ENCODE assay signal across 28 cellular contexts in genomic region chr15:39302936-39303335, GRCh38.
DNase-seq lines count a peak whose midpoint lies in the region; ATAC-seq, FAIRE-seq and TF ChIP-seq lines count a peak whose summit lies in the region.
"Had no signal": no experiment of that assay in that cellular context is flagged by ENCODE, and none has a peak within 500 bp of the region (broad histone marks: within the 10 kb centered on the region; RNA-seq: fewer than 3 reads in every experiment).

No MANE protein-coding gene starts in this region.

- peak overlapping the region; percentile 94 for H2BK12ac ChIP-seq in trophoblast cell (ENCODE audit: low read length)

- H3K9ac ChIP-seq in K562 (ENCODE audit: insufficient read depth in 1 of 2, low read depth in 2 of 2, low read length in 2 of 2): no peak overlapping the region
- H3K9ac ChIP-seq in trophoblast cell (ENCODE audit: low read length): no peak overlapping the region
- H3K9ac ChIP-seq: BLaER1 had no signal

- no peak overlapping the region for H3K23ac ChIP-seq in trophoblast cell (ENCODE audit: low read length)

- H3K9me3 ChIP-seq in K562 (replicated peaks; ENCODE audit: control insufficient read depth, insufficient read depth, low read depth, low read length): no peaks in the 10 kb centered on the region
- H3K9me3 ChIP-seq in trophoblast cell (ENCODE audit: insufficient read depth, low read depth, low read length): no peaks in the 10 kb centered on the region
- H3K9me3 ChIP-seq: BLaER1, SJCRH30 had no signal

- H3K9me3 Mint-ChIP-seq in stimulated activated naive CD8-positive, alpha-beta T cell treated with anti-CD3 and anti-CD28 coated beads, Interleukin-15, amount 100 ng/mL, for 72 hours: peaks cover 0 to 5% of the 10 kb centered on the region in 2 donors

- peaks cover 45% of the 10 kb centered on the region for H3K27me3 Mint-ChIP-seq in stimulated activated naive CD8-positive, alpha-beta T cell treated with anti-CD3 and anti-CD28 coated beads, Interleukin-15, amount 100 ng/mL, for 72 hours

- no peak overlapping the region for H3K18ac ChIP-seq in trophoblast cell (ENCODE audit: low read length)

- DNase-seq in EH (ENCODE audit: low read depth) (peak; percentile 80), M059J (ENCODE audit: low read depth) (peak; percentile 56), K562 (ENCODE audit: extremely low read depth in 1 of 4, low spot score in 3 of 4) (no peak), trophoblast cell (no peak), kidney glomerular epithelial cell (lab: John Stamatoyannopoulos, UW) (no peak), cardiac septum (ENCODE audit: low spot score) (no peak)
- DNase-seq in stimulated activated naive CD8-positive, alpha-beta T cell treated with anti-CD3 and anti-CD28 coated beads, Interleukin-15, amount 100 ng/mL, for 72 hours: no peak
- DNase-seq: CD4-positive, CD25-positive, alpha-beta regulatory T cell; DMS153; DND-41; GOT3; HCEC 1CT; Karpas-422; MV-4-11; NCI-H1105 treated with DMSO at 0.1 percent for 48 hours; NCI-H146; NCI-H1930; NCI-H2107; NCI-H446; NCI-H524 treated with DMSO at 0.1 percent for 48 hours; NCI-H774; SJCRH30 had no signal

- WGBS in K562 (ENCODE audit: insufficient coverage, low coverage, missing lambda C conversion rate): 0% methylated on average over 1 of the region's 2 CpGs
- WGBS in trophoblast cell (ENCODE audit: extremely low coverage, insufficient coverage, insufficient read length): no CpG with 5 or more reads among the region's 2 CpGs

- CTCF ChIA-PET in K562 (lab: Yijun Ruan, JAX; ENCODE audit: low intra/inter-chr PET ratio): no interaction called here

- no peak overlapping the region for H3K4ac ChIP-seq in trophoblast cell (ENCODE audit: low read depth, low read length)

- no peak for TF ChIP-seq CTCF in K562 (IDR thresholded peaks at IDR 0.05 in 2 of 3, conservative IDR thresholded peaks at IDR 0.05 in 1 of 3; ENCODE audit: insufficient read depth in 2 of 3, low read depth in 1 of 3, low read length in 3 of 3)

- H3K4me1 ChIP-seq in K562 (replicated peaks in 1 of 2; ENCODE audit: control insufficient read depth in 2 of 2, insufficient read depth in 2 of 2, low read length in 2 of 2): no peaks in the 10 kb centered on the region
- H3K4me1 ChIP-seq in trophoblast cell (ENCODE audit: control insufficient read depth in 1 of 2, insufficient read depth in 2 of 2, low read length in 2 of 2): peaks cover 9% of the 10 kb centered on the region in 2 experiments
- H3K4me1 ChIP-seq: BLaER1 had no signal

- TF ChIP-seq POLR2A in K562 (conservative IDR thresholded peaks at IDR 0.05): no peak

- TF ChIP-seq EP300 in K562 (IDR thresholded peaks at IDR 0.05; ENCODE audit: low read length): no peak

- no peak overlapping the region for H2BK5ac ChIP-seq in trophoblast cell (ENCODE audit: low read depth, low read length, poor library complexity)

- peak overlapping the region; percentile 66 for H2BK120ac ChIP-seq in trophoblast cell (ENCODE audit: insufficient read depth, low read length, poor library complexity)

- POLR2A ChIA-PET in K562 (lab: Yijun Ruan, JAX): no interaction called here

- H3K4me3 Mint-ChIP-seq in stimulated activated naive CD8-positive, alpha-beta T cell treated with anti-CD3 and anti-CD28 coated beads, Interleukin-15, amount 100 ng/mL, for 72 hours: no peak overlapping the region
- H3K4me3 Mint-ChIP-seq: CD4-positive, CD25-positive, alpha-beta regulatory T cell had no signal

- H3K36me3 ChIP-seq in K562 (ENCODE audit: control insufficient read depth, insufficient read depth, low read length): no peaks in the 10 kb centered on the region
- H3K36me3 ChIP-seq in trophoblast cell (ENCODE audit: control insufficient read depth in 1 of 2, insufficient read depth in 2 of 2, low read length in 2 of 2): no peaks in the 10 kb centered on the region
- H3K36me3 ChIP-seq: BLaER1, SJCRH30 had no signal

- H3K79me1 ChIP-seq in trophoblast cell (ENCODE audit: low read length): peaks cover 19% of the 10 kb centered on the region

- H3K27me3 ChIP-seq in K562 (ENCODE audit: control insufficient read depth in 2 of 2, insufficient read depth in 2 of 2, low read length in 2 of 2) (no peaks in the 10 kb centered on the region), trophoblast cell (ENCODE audit: insufficient read depth, low read length) (no peaks in the 10 kb centered on the region)
- H3K27me3 ChIP-seq: BLaER1, SJCRH30 had no signal

- FAIRE-seq in K562 (lab: Jason Lieb, UNC): peak; percentile 48
- FAIRE-seq: GM18507, RCC 7860 had no signal

- in situ Hi-C loops in K562 (cut with MboI): no loop called here

- peak overlapping the region; percentile 19 for H4K8ac ChIP-seq in trophoblast cell (ENCODE audit: low read depth, low read length)

- BruUV-seq in K562 (replicated peaks; lab: Mats Ljungman, UMichigan): no TSS peak

- H3K27ac Mint-ChIP-seq in stimulated activated naive CD8-positive, alpha-beta T cell treated with anti-CD3 and anti-CD28 coated beads, Interleukin-15, amount 100 ng/mL, for 72 hours: no peak overlapping the region
- H3K27ac Mint-ChIP-seq: CD4-positive, CD25-positive, alpha-beta regulatory T cell had no signal

- intact Hi-C loops in K562 (cut with micrococcal nuclease) (no loop called here), cardiac septum (cut with DNase I) (no loop called here)

- no peaks in the 10 kb centered on the region for H3K9me1 ChIP-seq in K562 (ENCODE audit: control insufficient read depth, insufficient read depth, low read length)

- H3K27ac ChIP-seq in K562 (ENCODE audit: extremely low read depth, low read depth, low read length): no peak overlapping the region
- H3K27ac ChIP-seq in trophoblast cell (ENCODE audit: low read depth, low read length): no peak overlapping the region
- H3K27ac ChIP-seq: BLaER1, HL-60, SJCRH30 had no signal

- H2AFZ ChIP-seq in K562 (ENCODE audit: low read depth, low read length): no peak overlapping the region
- H2AFZ ChIP-seq in trophoblast cell (ENCODE audit: insufficient read depth, low read length, poor library complexity): no peak overlapping the region

- H4K12ac ChIP-seq in trophoblast cell (ENCODE audit: low read depth, low read length): no peak overlapping the region

- no peak overlapping the region for H3K14ac ChIP-seq in trophoblast cell (ENCODE audit: low read length)

- H2AK5ac ChIP-seq in trophoblast cell (ENCODE audit: low read length): no peak overlapping the region

- H3K4me2 ChIP-seq in K562 (ENCODE audit: insufficient read depth, low read length) (no peak overlapping the region), trophoblast cell (ENCODE audit: low read length) (no peak overlapping the region)
- H3K4me2 ChIP-seq: BLaER1 had no signal

- no peaks in the 10 kb centered on the region for H3K4me1 Mint-ChIP-seq in stimulated activated naive CD8-positive, alpha-beta T cell treated with anti-CD3 and anti-CD28 coated beads, Interleukin-15, amount 100 ng/mL, for 72 hours
- H3K4me1 Mint-ChIP-seq: CD4-positive, CD25-positive, alpha-beta regulatory T cell had no signal

- TF ChIP-seq RAD21 in K562 (CRISPR knock-in tag; conservative IDR thresholded peaks at IDR 0.05 in 1 of 2, IDR thresholded peaks at IDR 0.05 in 1 of 2): no peak

- H4K91ac ChIP-seq in trophoblast cell (ENCODE audit: low read depth, low read length): peak overlapping the region; percentile 55

- ATAC-seq in K562: no peak
- ATAC-seq in HG03432 (IDR thresholded peaks at IDR 0.05; ENCODE audit: unreplicated experiment): no peak
- ATAC-seq in stimulated activated naive CD8-positive, alpha-beta T cell treated with anti-CD3 and anti-CD28 coated beads, Interleukin-15, amount 100 ng/mL, for 72 hours: no peak
- ATAC-seq: Right ventricle myocardium inferior had no signal

- H3K4me3 ChIP-seq in K562: no peak overlapping the region
- no peak overlapping the region for H3K4me3 ChIP-seq in trophoblast cell (ENCODE audit: low read depth, low read length)
- H3K4me3 ChIP-seq: BLaER1, SJCRH30 had no signal

- no peaks in the 10 kb centered on the region for H3K79me2 ChIP-seq in K562 (ENCODE audit: control insufficient read depth, insufficient read depth, low read length)
- H3K79me2 ChIP-seq in trophoblast cell (ENCODE audit: control insufficient read depth, insufficient read depth, low read length, poor library complexity): peaks cover 2% of the 10 kb centered on the region

- no peaks in the 10 kb centered on the region for H4K20me1 ChIP-seq in K562 (replicated peaks; ENCODE audit: control insufficient read depth, insufficient read depth, low read length)
- H4K20me1 ChIP-seq: BLaER1 had no signal

TF ChIP-seq in K562, 482 proteins besides CTCF, POLR2A, EP300 and RAD21 (continues in another document):
- TF ChIP-seq ZNF124 (CRISPR knock-in tag; IDR thresholded peaks at IDR 0.05) (no peak), HINFP (tag; conservative IDR thresholded peaks at IDR 0.05; ENCODE audit: low read depth) (no peak)

Comparison
In these comparisons a context has a peak if more than half of its experiments do, and no peak if none do; other contexts are left out.
1. DNase-seq: peak in EH (single experiment) and M059J (single experiment); none in K562 (0 of 4), trophoblast cell (0 of 2), kidney glomerular epithelial cell (single experiment), cardiac septum (single experiment) and stimulated activated naive CD8-positive, alpha-beta T cell treated with anti-CD3 and anti-CD28 coated beads, Interleukin-15, amount 100 ng/mL, for 72 hours (0 of 2).